ENCODE assay signal across 1 cellular context in genomic region chr10:6013413-6014192, GRCh38.
TF ChIP-seq lines count a peak whose summit lies in the region.

No MANE protein-coding gene starts in this region.

TF ChIP-seq in HepG2, 621 proteins besides CTCF, POLR2A, EP300 and RAD21:
- TF ChIP-seq PREB (CRISPR knock-in tag; IDR thresholded peaks at IDR 0.05), result no peak
- no peak for TF ChIP-seq ZBTB7B (CRISPR knock-in tag; IDR thresholded peaks at IDR 0.05)
TF ChIP-seq in HepG2: peak in this region for 0.
